In the genomic region with DNA sequence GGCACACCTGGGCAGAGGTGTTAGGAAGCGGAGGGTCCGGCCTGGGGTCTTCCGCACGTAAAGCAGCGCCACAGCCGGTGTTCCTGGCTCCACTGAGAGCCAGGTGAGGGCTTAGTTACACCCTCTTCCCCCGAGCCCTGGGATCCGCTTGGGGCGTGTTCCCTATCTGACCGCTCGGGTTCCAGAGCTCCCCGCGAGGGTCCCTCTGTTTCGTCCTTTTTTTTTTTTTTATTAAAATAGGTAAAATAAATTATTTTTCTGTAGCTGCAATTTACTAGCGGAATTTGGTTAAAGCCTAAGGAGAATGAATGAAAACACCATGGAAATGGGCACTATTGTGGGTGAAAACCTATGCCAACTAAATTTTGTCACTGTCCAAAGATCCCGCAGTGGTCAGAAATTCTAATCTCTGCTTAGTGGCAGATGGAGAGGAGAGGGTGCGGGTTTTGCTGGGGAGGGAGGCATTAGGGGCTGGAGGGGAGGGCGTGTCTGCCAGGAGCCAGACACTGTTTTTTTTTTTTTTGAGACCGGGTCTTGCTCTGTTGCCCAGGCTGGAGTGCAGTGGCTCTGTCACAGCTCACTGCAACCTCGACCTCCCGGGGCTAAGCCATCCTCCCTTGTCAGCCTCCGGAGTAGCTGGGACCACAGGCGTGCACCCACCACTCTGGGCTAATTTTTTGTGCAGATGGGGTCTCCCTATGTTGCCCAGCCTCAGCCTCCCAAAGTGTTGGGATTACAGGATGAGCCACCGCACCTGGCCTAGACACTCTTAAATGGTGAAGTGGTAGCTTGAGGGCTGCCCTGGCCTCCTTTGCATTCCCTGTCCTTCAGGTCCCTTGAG, we compare ENCODE assay signal across 8 cellular contexts. TPM values are rescaled to one million over a fixed set of nuclear protein-coding genes. Genes with fewer than 3 reads are reported as not detected.
DNase-seq lines count a peak whose midpoint lies in the region; ATAC-seq and TF ChIP-seq lines count a peak whose summit lies in the region.

No MANE protein-coding gene starts in this region.

- POLR2A ChIA-PET in naive thymus-derived CD8-positive, alpha-beta T cell (lab: Charles Lee) = interaction anchor here (0.7 to 5.8 kb wide), 14 partner anchors 10 to 440 kb away, joined by 3 to 88 read pairs (median 4); a partner anchor contains a TSS

- H3K27me3 Mint-ChIP-seq in Calu3 (ENCODE audit: unreplicated experiment) = no peaks in the 10 kb centered on the region
- H3K27me3 Mint-ChIP-seq in effector memory CD8-positive, alpha-beta T cell = no peaks in the 10 kb centered on the region
- H3K27me3 Mint-ChIP-seq in naive thymus-derived CD8-positive, alpha-beta T cell = no peaks in the 10 kb centered on the region

- no peak for TF ChIP-seq CTCF in Calu3 (IDR thresholded peaks at IDR 0.05; ENCODE audit: unreplicated experiment)

- CTCF ChIA-PET in Calu3 (lab: Charles Lee) = interaction anchor here (0.6 to 0.8 kb wide), 5 partner anchors 7 to 301 kb away, joined by 3 to 7 read pairs (median 3); no protein-coding TSS in a partner anchor

- H3K4me1 Mint-ChIP-seq in Calu3 (ENCODE audit: low read depth, unreplicated experiment) = no peaks in the 10 kb centered on the region
- H3K4me1 Mint-ChIP-seq in effector memory CD8-positive, alpha-beta T cell (ENCODE audit: low read depth in 2 of 2) = peaks cover 22 to 25% of the 10 kb centered on the region in 2 donors
- H3K4me1 Mint-ChIP-seq in naive thymus-derived CD8-positive, alpha-beta T cell = peaks cover 18 to 41% (median 34%) of the 10 kb centered on the region in 4 donors

- no peaks in the 10 kb centered on the region for H3K9me3 Mint-ChIP-seq in Calu3 (ENCODE audit: low read depth, unreplicated experiment)
- no peaks in the 10 kb centered on the region for H3K9me3 Mint-ChIP-seq in effector memory CD8-positive, alpha-beta T cell
- H3K9me3 Mint-ChIP-seq in naive thymus-derived CD8-positive, alpha-beta T cell = no peaks in the 10 kb centered on the region

- intact Hi-C loops in Calu3 (cut with micrococcal nuclease; ENCODE audit: unreplicated experiment) = loop anchor here (5.0 kb wide), 1 partner anchor 141 kb away; no protein-coding TSS in a partner anchor

- peak overlapping the region; percentile 62 for H3K27ac Mint-ChIP-seq in Calu3 (ENCODE audit: unreplicated experiment)
- H3K27ac Mint-ChIP-seq in effector memory CD8-positive, alpha-beta T cell = peak overlapping the region; percentile 96 to 98
- peak overlapping the region; percentile 87 to 99 (median 98) for H3K27ac Mint-ChIP-seq in naive thymus-derived CD8-positive, alpha-beta T cell

- peak; percentile 14 for ATAC-seq in GM21717 (IDR thresholded peaks at IDR 0.05; ENCODE audit: unreplicated experiment)
- ATAC-seq in effector memory CD8-positive, alpha-beta T cell (replicated peaks) = peak; percentile 0
- no peak for ATAC-seq in naive thymus-derived CD8-positive, alpha-beta T cell

- H3K36me3 Mint-ChIP-seq in Calu3 (ENCODE audit: insufficient read depth, unreplicated experiment) = peaks cover 27% of the 10 kb centered on the region
- peaks cover 35% of the 10 kb centered on the region for H3K36me3 Mint-ChIP-seq in effector memory CD8-positive, alpha-beta T cell (ENCODE audit: insufficient read depth)
- H3K36me3 Mint-ChIP-seq in naive thymus-derived CD8-positive, alpha-beta T cell = peaks cover 0 to 31% (median 11%) of the 10 kb centered on the region in 3 donors

- no peak for DNase-seq in Calu3
- peak; percentile 57 for DNase-seq in NCI-H146 treated with DMSO at 0.1 percent for 48 hours (lab: John Stamatoyannopoulos, UW; ENCODE audit: unreplicated experiment)
- no peak for DNase-seq in effector memory CD8-positive, alpha-beta T cell
- DNase-seq in naive thymus-derived CD8-positive, alpha-beta T cell = no peak
- no peak for DNase-seq in cortex of kidney (lab: John Stamatoyannopoulos, UW)
- DNase-seq in DMS79 (lab: John Stamatoyannopoulos, UW) = no peak
- no peak for DNase-seq in hypothalamus (lab: John Stamatoyannopoulos, UW)

- H3K4me3 Mint-ChIP-seq in Calu3 (ENCODE audit: low read depth, unreplicated experiment) = peak overlapping the region; percentile 85
- H3K4me3 Mint-ChIP-seq in effector memory CD8-positive, alpha-beta T cell = peak overlapping the region; percentile 93
- peak overlapping the region; percentile 84 to 100 (median 98) for H3K4me3 Mint-ChIP-seq in naive thymus-derived CD8-positive, alpha-beta T cell

- TSS peak; percentile 72 for BruUV-seq in Calu3 (replicated peaks; lab: Mats Ljungman, UMichigan)

RNA-seq across cellular contexts. Expression of a gene that starts 0.8 kb away (rescaled TPM):
- 23.0 and 27.8 TPM in 2 replicates for total RNA-seq in Calu3 (2022)
- total RNA-seq in naive thymus-derived CD8-positive, alpha-beta T cell = 10 to 100 TPM; 21.1 to 21.8 TPM
- 10 to 100 TPM; 54.8 to 67.4 (median 58.4) TPM for polyA plus RNA-seq in naive thymus-derived CD8-positive, alpha-beta T cell

Comparison
In these comparisons a context has a peak if more than half of its experiments do, and no peak if none do; other contexts are left out.
1. ATAC-seq: peak in GM21717 (single experiment) and effector memory CD8-positive, alpha-beta T cell (single experiment); none in naive thymus-derived CD8-positive, alpha-beta T cell (0 of 2).
2. Peak in every context shown above with its lines, with median percentiles within 50 percentile points of each other: H3K27ac Mint-ChIP-seq and H3K4me3 Mint-ChIP-seq.